ENCODE assay signal across 12 cellular contexts in genomic region chr21:38914071-38914491, GRCh38.
DNase-seq lines count a peak whose midpoint lies in the region; TF ChIP-seq lines count a peak whose summit lies in the region.
"Had no signal": no experiment of that assay in that cellular context is flagged by ENCODE, and none has a peak within 500 bp of the region (broad histone marks: within the 10 kb centered on the region; RNA-seq: fewer than 3 reads in every experiment).

No MANE protein-coding gene starts in this region.

- H3K27me3 ChIP-seq in muscle layer of duodenum (ENCODE audit: low read depth, low read length) (no peaks in the 10 kb centered on the region), tibial artery (no peaks in the 10 kb centered on the region)
- H3K27me3 ChIP-seq: left lung had no signal

- DNase-seq in erythroblast (lab: John Stamatoyannopoulos, UW) (peak; percentile 36 to 55), tibial artery (no peak), NCI-H226 (no peak), HK-2 (ENCODE audit: unreplicated experiment) (no peak), NCI-H446 (lab: John Stamatoyannopoulos, UW) (no peak)
- no peak for DNase-seq in central memory CD4-positive, alpha-beta T cell
- DNase-seq: CD4-positive, alpha-beta T cell; NCI-H524 had no signal

- intact Hi-C loops in tibial artery (cut with DNase I; ENCODE audit: low total_unique reads) = no loop called here

- H3K9me3 ChIP-seq in KOPT-K1 (ENCODE audit: insufficient read depth, low read length, poor library complexity, severe bottlenecking) (no peaks in the 10 kb centered on the region), muscle layer of duodenum (ENCODE audit: control insufficient read depth in 1 of 2, low read length in 2 of 2) (no peaks in the 10 kb centered on the region), tibial artery (no peaks in the 10 kb centered on the region)
- H3K9me3 ChIP-seq: HAP-1, left lung had no signal

- no peaks in the 10 kb centered on the region for H3K36me3 ChIP-seq in KOPT-K1 (ENCODE audit: insufficient read depth, low read length)
- H3K36me3 ChIP-seq in muscle layer of duodenum (ENCODE audit: control insufficient read depth in 1 of 2, insufficient read depth in 2 of 2, low read length in 2 of 2) = no peaks in the 10 kb centered on the region
- no peaks in the 10 kb centered on the region for H3K36me3 ChIP-seq in tibial artery
- H3K36me3 ChIP-seq: HAP-1, left lung had no signal

- TF ChIP-seq CTCF in tibial artery (IDR thresholded peaks at IDR 0.05) = no peak

- H3K27ac ChIP-seq in KOPT-K1 (ENCODE audit: low read depth, low read length, poor library complexity, severe bottlenecking) = peak overlapping the region; percentile 44
- peak overlapping the region; percentile 61 for H3K27ac ChIP-seq in muscle layer of duodenum (ENCODE audit: low read length)
- peak overlapping the region; percentile 8 to 33 for H3K27ac ChIP-seq in tibial artery

- no peak for TF ChIP-seq POLR2A in erythroblast (IDR thresholded peaks at IDR 0.05; ENCODE audit: low read length)

- no peak overlapping the region for H3K4me3 ChIP-seq in muscle layer of duodenum (ENCODE audit: low read depth in 1 of 2, low read length in 2 of 2)
- no peak overlapping the region for H3K4me3 ChIP-seq in tibial artery
- H3K4me3 ChIP-seq: HAP-1, left lung had no signal

- H3K4me1 ChIP-seq in muscle layer of duodenum (ENCODE audit: control insufficient read depth in 1 of 2, insufficient read depth in 2 of 2, low read length in 2 of 2) (peaks cover 7 to 13% of the 10 kb centered on the region in 2 donors), tibial artery (peaks cover 4 to 36% (median 19%) of the 10 kb centered on the region in 4 donors)
- H3K4me1 ChIP-seq: HAP-1 had no signal

Comparison
In these comparisons a context has a peak if more than half of its experiments do, and no peak if none do; other contexts are left out.
1. DNase-seq: peak in erythroblast (2 of 2); none in tibial artery (0 of 2), NCI-H226 (single experiment), HK-2 (single experiment), central memory CD4-positive, alpha-beta T cell (single experiment) and NCI-H446 (0 of 2).
2. Peak in every context shown above with its lines, with median percentiles within 50 percentile points of each other: H3K27ac ChIP-seq.